In the genomic region with DNA sequence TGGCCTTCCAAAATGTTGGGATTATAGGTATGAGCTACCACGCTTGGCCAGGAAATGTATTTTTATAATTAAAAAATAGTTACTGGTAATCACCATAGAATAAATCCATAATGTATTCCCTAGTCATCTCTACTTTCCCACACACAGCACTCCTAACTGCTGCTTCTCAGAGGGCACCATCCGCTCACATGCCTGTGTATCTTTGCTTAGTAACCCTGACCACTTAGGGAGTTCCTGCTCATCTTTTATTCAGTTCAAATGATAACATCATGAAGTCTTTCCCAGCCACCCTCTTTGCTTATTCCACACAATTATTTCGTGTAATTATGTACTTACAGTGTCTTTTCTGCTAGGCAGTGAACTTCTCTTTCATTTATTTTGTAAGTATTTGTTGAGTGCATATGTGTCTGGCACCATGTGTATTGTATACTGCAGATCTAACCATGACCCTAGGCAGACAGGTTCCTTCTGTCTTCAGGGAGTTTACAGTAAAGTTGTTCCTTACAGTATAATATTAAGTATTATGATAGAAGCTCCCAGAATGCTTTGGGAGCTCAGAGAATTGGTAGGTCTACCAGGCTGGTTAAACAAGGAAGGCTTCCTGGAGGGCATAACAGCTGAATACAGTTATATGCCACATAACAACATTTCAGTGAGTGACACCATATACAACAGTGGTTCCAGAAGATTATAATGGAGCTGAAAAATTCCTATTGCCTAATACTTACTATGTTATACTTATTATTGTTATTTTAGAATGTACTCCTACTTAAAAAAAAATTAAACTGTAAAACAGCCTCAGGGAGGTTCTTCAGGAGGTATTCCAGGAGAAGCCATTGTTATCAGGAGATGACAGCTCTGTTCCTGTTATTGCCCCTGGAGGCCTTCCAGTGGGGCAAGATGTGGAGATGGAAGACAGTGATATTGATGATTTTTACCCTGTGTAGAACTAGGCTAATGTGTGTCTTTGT, we compare ENCODE assay signal across 1 cellular context.
TF ChIP-seq lines count a peak whose summit lies in the region.

No MANE protein-coding gene starts in this region.

TF ChIP-seq in endothelial cell of umbilical vein, 7 proteins besides CTCF, POLR2A, EP300 and RAD21:
- peak; percentile 22 for TF ChIP-seq GATA2 (IDR thresholded peaks at IDR 0.05; ENCODE audit: insufficient read depth, insufficient read length, low read depth, low read length)
- no peak for TF ChIP-seq POLR2AphosphoS5 (IDR thresholded peaks at IDR 0.05; ENCODE audit: insufficient read depth, low read depth, low read length)
